In the genomic region with DNA sequence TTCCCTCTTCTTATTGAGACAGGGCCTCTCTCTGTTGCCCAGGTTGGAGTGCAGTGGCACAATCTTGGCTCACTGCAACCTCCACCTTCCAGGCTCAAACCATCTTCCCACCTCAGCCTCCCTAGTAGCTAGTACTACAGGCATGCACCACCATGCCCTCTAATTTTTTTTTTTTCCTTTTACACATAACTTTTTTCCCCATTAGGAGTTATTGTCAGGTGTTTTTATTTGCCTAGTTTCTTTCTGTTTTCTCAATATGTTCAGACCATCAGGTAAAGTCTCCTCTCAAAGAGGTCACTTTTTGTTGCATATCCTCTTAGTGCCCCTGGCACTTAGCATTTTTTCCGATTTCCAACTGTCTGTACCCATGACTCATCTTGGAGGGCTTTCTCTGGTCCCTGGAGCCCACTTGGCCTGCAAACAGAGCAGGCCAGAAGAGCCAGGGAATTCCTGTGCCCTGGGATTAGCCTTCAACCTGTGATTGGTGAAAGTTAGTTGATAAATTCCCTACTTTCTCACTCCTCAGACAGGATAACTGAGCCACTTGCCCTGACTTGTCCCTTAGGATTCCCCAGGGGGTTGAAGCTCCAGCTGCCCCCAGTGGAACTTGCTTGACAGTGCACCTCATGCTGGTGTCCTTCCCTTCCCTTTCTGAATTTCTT, we compare ENCODE assay signal across 8 cellular contexts. TPM values are rescaled to one million over a fixed set of nuclear protein-coding genes. Genes with fewer than 3 reads are reported as not detected.
DNase-seq lines count a peak whose midpoint lies in the region; ATAC-seq, FAIRE-seq and TF ChIP-seq lines count a peak whose summit lies in the region.

No MANE protein-coding gene starts in this region.

- H3K4me3 Mint-ChIP-seq in astrocyte (ENCODE audit: unreplicated experiment): peak overlapping the region; percentile 68
- peak overlapping the region in 4 of 5 donors; percentile 1 to 59 (median 39) for H3K4me3 Mint-ChIP-seq in immature natural killer cell
- H3K4me3 Mint-ChIP-seq in stimulated activated naive CD8-positive, alpha-beta T cell treated with anti-CD3 and anti-CD28 coated beads, Interleukin-15, Interleukin-2, amounts not matched to agents 100 ng/mL and 50 ng/mL, for 24 hours: peak overlapping the region; percentile 94

- H3K36me3 Mint-ChIP-seq in astrocyte (ENCODE audit: low read depth, unreplicated experiment) (peaks cover 5% of the 10 kb centered on the region), immature natural killer cell (peaks cover 7 to 16% (median 16%) of the 10 kb centered on the region in 3 donors)
- H3K36me3 Mint-ChIP-seq in stimulated activated naive CD8-positive, alpha-beta T cell treated with anti-CD3 and anti-CD28 coated beads, Interleukin-15, Interleukin-2, amounts not matched to agents 100 ng/mL and 50 ng/mL, for 24 hours (ENCODE audit: low read depth): peaks cover 30% of the 10 kb centered on the region

- H3K4me1 ChIP-seq in OCI-LY7 (ENCODE audit: insufficient read depth, low read length, poor library complexity, severe bottlenecking): peaks cover 16% of the 10 kb centered on the region
- H3K4me1 ChIP-seq in astrocyte (ENCODE audit: insufficient read depth, low read length): peaks cover 23% of the 10 kb centered on the region

- H2AFZ ChIP-seq in OCI-LY7 (ENCODE audit: low read length): no peak overlapping the region
- H2AFZ ChIP-seq in astrocyte (ENCODE audit: low read depth, low read length): peak overlapping the region; percentile 3

- DNase-seq in NCI-H2081 (lab: John Stamatoyannopoulos, UW): peak; percentile 58 to 60
- no peak for DNase-seq in NCI-H2081 treated with DMSO at 0.1 percent for 48 hours (lab: John Stamatoyannopoulos, UW)
- peak; percentile 73 for DNase-seq in OCI-LY7 (ENCODE audit: low spot score)
- no peak for DNase-seq in astrocyte (ENCODE audit: low read depth)
- peak; percentile 11 to 17 (median 13) for DNase-seq in immature natural killer cell

- H3K9me2 ChIP-seq in OCI-LY7 (ENCODE audit: insufficient read depth, low read length): no peaks in the 10 kb centered on the region

- CTCF ChIA-PET in OCI-LY7 (lab: Charles Lee; ENCODE audit: unreplicated experiment): no interaction called here

- TF ChIP-seq CTCF in OCI-LY7 (conservative IDR thresholded peaks at IDR 0.05; ENCODE audit: low read length) (peak; percentile 78), astrocyte (IDR thresholded peaks at IDR 0.05; ENCODE audit: insufficient read depth, low read depth, low read length) (peak; percentile 54)

- peaks cover 3% of the 10 kb centered on the region; the same call in 1 of the 2 replicates for H4K20me1 ChIP-seq in OCI-LY7 (ENCODE audit: insufficient read depth, low read length)
- no peaks in the 10 kb centered on the region for H4K20me1 ChIP-seq in astrocyte (ENCODE audit: insufficient read depth, low read length)

- peaks cover 3% of the 10 kb centered on the region; the same call in 1 of the 2 replicates for H3K79me2 ChIP-seq in OCI-LY7 (ENCODE audit: insufficient read depth, low read depth, low read length)
- H3K79me2 ChIP-seq in astrocyte (ENCODE audit: insufficient read depth, low read length): peaks cover 29% of the 10 kb centered on the region

- BruUV-seq in OCI-LY7 (replicated peaks; lab: Mats Ljungman, UMichigan): no TSS peak

- H3K4me2 ChIP-seq in OCI-LY7 (ENCODE audit: low read length): no peak overlapping the region
- peak overlapping the region; percentile 7 for H3K4me2 ChIP-seq in astrocyte (ENCODE audit: low read length)

- ATAC-seq in GM21381 (IDR thresholded peaks at IDR 0.05; ENCODE audit: unreplicated experiment) (peak; percentile 48), HG03565 (IDR thresholded peaks at IDR 0.05; ENCODE audit: unreplicated experiment) (peak; percentile 45)

- peak overlapping the region; percentile 97 for H3K27ac Mint-ChIP-seq in astrocyte (ENCODE audit: unreplicated experiment)
- peak overlapping the region in 4 of 6 donors; percentile 21 to 81 (median 52) for H3K27ac Mint-ChIP-seq in immature natural killer cell
- H3K27ac Mint-ChIP-seq in stimulated activated naive CD8-positive, alpha-beta T cell treated with anti-CD3 and anti-CD28 coated beads, Interleukin-15, Interleukin-2, amounts not matched to agents 100 ng/mL and 50 ng/mL, for 24 hours: peak overlapping the region; percentile 30

- no peaks in the 10 kb centered on the region for H3K27me3 ChIP-seq in astrocyte (ENCODE audit: insufficient read depth, low read length)

- FAIRE-seq in astrocyte (lab: Jason Lieb, UNC): no peak

- POLR2A ChIA-PET in OCI-LY7 (lab: Charles Lee): no interaction called here

- peaks cover 2% of the 10 kb centered on the region for H3K9me3 Mint-ChIP-seq in astrocyte (ENCODE audit: unreplicated experiment)
- H3K9me3 Mint-ChIP-seq in immature natural killer cell: no peaks in the 10 kb centered on the region
- peaks cover 8% of the 10 kb centered on the region for H3K9me3 Mint-ChIP-seq in stimulated activated naive CD8-positive, alpha-beta T cell treated with anti-CD3 and anti-CD28 coated beads, Interleukin-15, Interleukin-2, amounts not matched to agents 100 ng/mL and 50 ng/mL, for 24 hours

- H3K4me1 Mint-ChIP-seq in astrocyte (ENCODE audit: low read depth, unreplicated experiment) (peaks cover 45% of the 10 kb centered on the region), immature natural killer cell (peaks cover 41 to 43% of the 10 kb centered on the region in 2 donors)
- peaks cover 40% of the 10 kb centered on the region for H3K4me1 Mint-ChIP-seq in stimulated activated naive CD8-positive, alpha-beta T cell treated with anti-CD3 and anti-CD28 coated beads, Interleukin-15, Interleukin-2, amounts not matched to agents 100 ng/mL and 50 ng/mL, for 24 hours (ENCODE audit: low read depth)

- no peak overlapping the region for H3K4me3 ChIP-seq in OCI-LY7 (ENCODE audit: low read depth, low read length, poor library complexity, severe bottlenecking)
- H3K4me3 ChIP-seq in astrocyte (ENCODE audit: insufficient read depth, low read depth, low read length): no peak overlapping the region

- intact Hi-C loops in OCI-LY7 (cut with micrococcal nuclease; ENCODE audit: unreplicated experiment): no loop called here

- no peaks in the 10 kb centered on the region for H3K27me3 Mint-ChIP-seq in astrocyte (ENCODE audit: low read depth, unreplicated experiment)
- H3K27me3 Mint-ChIP-seq in immature natural killer cell (ENCODE audit: low read depth in 3 of 3): peaks cover 2 to 13% (median 8%) of the 10 kb centered on the region in 3 donors
- H3K27me3 Mint-ChIP-seq in stimulated activated naive CD8-positive, alpha-beta T cell treated with anti-CD3 and anti-CD28 coated beads, Interleukin-15, Interleukin-2, amounts not matched to agents 100 ng/mL and 50 ng/mL, for 24 hours: no peaks in the 10 kb centered on the region

- H3K9ac ChIP-seq in astrocyte (ENCODE audit: low read length): no peak overlapping the region

- no peak overlapping the region for H3K27ac ChIP-seq in OCI-LY7 (ENCODE audit: low read depth, low read length, poor library complexity, severe bottlenecking)
- H3K27ac ChIP-seq in astrocyte (ENCODE audit: low read depth, low read length): no peak overlapping the region

- peaks cover 15% of the 10 kb centered on the region for H3K36me3 ChIP-seq in OCI-LY7 (ENCODE audit: insufficient read depth, low read length)
- no peaks in the 10 kb centered on the region for H3K36me3 ChIP-seq in astrocyte (ENCODE audit: insufficient read depth, low read length)

- H3K9me3 ChIP-seq in OCI-LY7 (ENCODE audit: low read length) (no peaks in the 10 kb centered on the region), astrocyte (ENCODE audit: insufficient read depth, low read depth, low read length) (no peaks in the 10 kb centered on the region)

RNA-seq across cellular contexts. Expression of gene NTPCR, which starts 2.2 kb away (rescaled TPM):
- total RNA-seq in OCI-LY7 (2014; rRNA removed; shearing (Covaris generic)): 17.3 and 20.0 TPM in 2 replicates
- total RNA-seq in OCI-LY7 (2022) (39.1 and 47.4 TPM in 2 replicates), astrocyte (41.5 and 54.5 TPM in 2 replicates)
- 10 to 100 TPM; 34.3 to 71.2 (median 57.3) TPM for polyA plus RNA-seq in immature natural killer cell

Comparison
In these comparisons a context has a peak if more than half of its experiments do, and no peak if none do; other contexts are left out.
1. DNase-seq: peak in NCI-H2081 (2 of 2), OCI-LY7 (single experiment) and immature natural killer cell (3 of 3); none in NCI-H2081 treated with DMSO at 0.1 percent for 48 hours (single experiment) and astrocyte (single experiment).
2. H3K27ac Mint-ChIP-seq: peak in every context shown above with its lines; median percentile 97 in astrocyte; 52 in immature natural killer cell; 30 in stimulated activated naive CD8-positive, alpha-beta T cell treated with anti-CD3 and anti-CD28 coated beads, Interleukin-15, Interleukin-2, amounts not matched to agents 100 ng/mL and 50 ng/mL, for 24 hours.
3. H3K4me3 Mint-ChIP-seq: peak in every context shown above with its lines; median percentile 94 in stimulated activated naive CD8-positive, alpha-beta T cell treated with anti-CD3 and anti-CD28 coated beads, Interleukin-15, Interleukin-2, amounts not matched to agents 100 ng/mL and 50 ng/mL, for 24 hours; 68 in astrocyte; 39 in immature natural killer cell.